In the genomic region with DNA sequence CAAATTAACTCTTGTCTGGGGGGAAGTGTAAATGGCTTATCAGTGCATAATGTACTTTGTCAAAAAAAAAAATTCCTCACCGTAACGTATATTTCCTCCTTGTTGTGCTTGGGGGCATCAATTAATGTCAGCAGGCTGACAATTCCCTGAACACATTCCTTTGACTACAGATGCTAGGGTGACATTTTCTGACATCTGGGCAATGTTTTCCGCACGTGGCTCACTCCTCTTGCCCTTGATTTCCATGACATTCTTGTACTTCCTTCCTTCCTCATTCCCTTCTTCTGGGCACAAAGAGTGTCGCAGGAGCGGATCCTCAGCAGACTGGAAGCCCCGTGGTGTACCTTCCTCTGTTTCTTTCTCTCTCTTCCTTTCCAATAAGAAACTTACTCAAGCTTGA, we compare ENCODE assay signal across 18 cellular contexts.
"Had no signal": no experiment of that assay in that cellular context is flagged by ENCODE, and none has a peak within 500 bp of the region (broad histone marks: within the 10 kb centered on the region; RNA-seq: fewer than 3 reads in every experiment).

No MANE protein-coding gene starts in this region.

- DNase-seq: colonic mucosa; dermis blood vessel endothelial cell; erythroblast; foreskin melanocyte; kidney glomerular epithelial cell; naive B cell; nucleus accumbens; ovary; right cardiac atrium; small intestine; stimulated activated CD4-positive, alpha-beta T cell treated with anti-CD3 and anti-CD28 coated beads, Interleukin-12 subunit alpha, Interleukin-12 subunit beta, amount 100 ng/mL, for 4 hours; stimulated activated naive CD4-positive, alpha-beta T cell; stomach; substantia nigra; transverse colon had no signal

- H3K36me3 ChIP-seq: colonic mucosa, ovary, stomach, thoracic aorta, transverse colon had no signal

- H3K4me3 Mint-ChIP-seq: naive B cell, nephron had no signal

- H3K4me2 ChIP-seq: hepatocyte had no signal

- H3K4me1 ChIP-seq: colonic mucosa had no signal

- H3K27me3 ChIP-seq: colonic mucosa, hepatocyte, ovary, stomach, transverse colon had no signal

- H3K27ac ChIP-seq: colonic mucosa, hepatocyte, ovary, stomach, thoracic aorta, transverse colon had no signal

- H3K9me3 ChIP-seq: colonic mucosa, ovary, stomach, thoracic aorta, transverse colon had no signal

- ATAC-seq: right cardiac atrium had no signal

- H3K36me3 Mint-ChIP-seq: naive B cell had no signal

- H3K9me3 Mint-ChIP-seq: naive B cell, nephron had no signal

- H3K4me3 ChIP-seq: colonic mucosa, hepatocyte, ovary, stomach, thoracic aorta, transverse colon had no signal
